ENCODE assay signal across 21 cellular contexts in the genomic region with DNA sequence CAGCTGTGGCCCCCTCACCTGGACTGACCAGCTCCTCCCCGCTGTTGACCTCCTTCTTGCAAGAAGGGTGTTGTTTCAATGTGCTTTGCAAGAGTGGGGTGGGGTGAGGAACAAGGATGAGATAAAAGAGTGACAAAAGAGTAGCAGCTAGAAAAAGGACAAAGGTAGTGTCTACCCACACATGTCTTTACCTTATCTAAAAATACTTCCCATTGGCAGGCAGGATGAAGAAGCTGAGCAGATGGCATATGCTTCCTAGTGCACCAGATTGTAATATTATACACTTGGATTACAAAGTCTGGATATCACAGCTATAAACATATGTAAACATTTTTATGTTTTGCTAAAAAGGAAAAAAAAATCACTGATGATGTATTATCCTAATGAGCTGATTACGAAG. TPM values are rescaled to one million over a fixed set of nuclear protein-coding genes. Genes with fewer than 3 reads are reported as not detected.
DNase-seq lines count a peak whose midpoint lies in the region; ATAC-seq and TF ChIP-seq lines count a peak whose summit lies in the region.
"Had no signal": no experiment of that assay in that cellular context is flagged by ENCODE, and none has a peak within 500 bp of the region (broad histone marks: within the 10 kb centered on the region; RNA-seq: fewer than 3 reads in every experiment).

No MANE protein-coding gene starts in this region.

- H3K4me1 ChIP-seq in mucosa of descending colon (ENCODE audit: low read depth) (no peaks in the 10 kb centered on the region), HAP-1 (peaks cover 15% of the 10 kb centered on the region)
- H3K4me1 ChIP-seq: BLaER1 had no signal

- H3K9me3 ChIP-seq in mucosa of descending colon (no peaks in the 10 kb centered on the region), HAP-1 (no peaks in the 10 kb centered on the region)
- H3K9me3 ChIP-seq: BLaER1, MG63 had no signal

- H3K4me3 ChIP-seq in mucosa of descending colon (no peak overlapping the region), HAP-1 (no peak overlapping the region)
- H3K4me3 ChIP-seq: BLaER1, MG63 had no signal

- peak; percentile 87 for DNase-seq in DMS 273 (lab: John Stamatoyannopoulos, UW; ENCODE audit: unreplicated experiment)
- peak; percentile 45 for DNase-seq in NCI-H2171 (lab: John Stamatoyannopoulos, UW)
- peak; percentile 13 to 71 for DNase-seq in cerebellar nuclear complex (lab: John Stamatoyannopoulos, UW)
- DNase-seq in mucosa of descending colon: no peak
- DNase-seq in stimulated activated CD4-positive, alpha-beta T cell treated with anti-CD3 and anti-CD28 coated beads, Interleukin-12 subunit alpha, Interleukin-12 subunit beta, amount 100 ng/mL, for 4 hours: no peak
- DNase-seq in HAP-1 (ENCODE audit: low spot score in 2 of 2): no peak
- no peak for DNase-seq in GM13976 (ENCODE audit: low spot score)
- DNase-seq: CD4-positive, alpha-beta memory T cell; GOT3; IMR-90; Kasumi-1; MG63; NCI-H1048; NCI-H146; NCI-H774; PC-3; RPMI8226; SIG-M5; T-cell had no signal

- intact Hi-C loops in mucosa of descending colon (cut with DNase I, micrococcal nuclease): no loop called here

- TF ChIP-seq CTCF in mucosa of descending colon (IDR thresholded peaks at IDR 0.05) (no peak), GM13976 (IDR thresholded peaks at IDR 0.05; ENCODE audit: borderline replicate concordance, control extremely low read depth, extremely low read depth, insufficient read depth, missing control alignments) (no peak)

- ATAC-seq in mucosa of descending colon: peak; percentile 63
- ATAC-seq: PC-3, SK-N-SH treated with all-trans-retinoic acid at 6 μM for 48 hours, T-cell had no signal

- H3K27me3 ChIP-seq in HAP-1 (ENCODE audit: low read depth): no peaks in the 10 kb centered on the region
- H3K27me3 ChIP-seq: BLaER1, MG63 had no signal

- in situ Hi-C loops in HAP-1 (cut with MboI; ENCODE audit: low sequenced_read_pairs) (no loop called here), GM13976 (cut with MboI; ENCODE audit: low sequenced_read_pairs, unreplicated experiment) (no loop called here)

- no peaks in the 10 kb centered on the region for H3K36me3 ChIP-seq in mucosa of descending colon (ENCODE audit: low read depth)
- no peaks in the 10 kb centered on the region for H3K36me3 ChIP-seq in HAP-1 (replicated peaks)
- H3K36me3 ChIP-seq: BLaER1, MG63 had no signal

RNA-seq across cellular contexts. Expression of gene CHN2, which starts 34.5 kb away (rescaled TPM):
- 10 to 100 TPM; 18.7 to 41.5 (median 27.6) TPM for total RNA-seq in mucosa of descending colon
- total RNA-seq: IMR-90 had no signal

Comparison
In these comparisons a context has a peak if more than half of its experiments do, and no peak if none do; other contexts are left out.
1. DNase-seq: peak in DMS 273 (single experiment), NCI-H2171 (single experiment) and cerebellar nuclear complex (2 of 2); none in mucosa of descending colon (0 of 3), stimulated activated CD4-positive, alpha-beta T cell treated with anti-CD3 and anti-CD28 coated beads, Interleukin-12 subunit alpha, Interleukin-12 subunit beta, amount 100 ng/mL, for 4 hours (single experiment), HAP-1 (0 of 2) and GM13976 (single experiment).